1 cellular context compared by ENCODE assay signal in genomic region chrX:16930392-16930791, GRCh38.
TF ChIP-seq lines count a peak whose summit lies in the region.

No MANE protein-coding gene starts in this region.

TF ChIP-seq in K562, 482 proteins besides CTCF, POLR2A, EP300 and RAD21 (continued from another document and continues in another):
- no peak for TF ChIP-seq RNF219 (CRISPR knock-in tag; IDR thresholded peaks at IDR 0.05)
- no peak for TF ChIP-seq PTTG1 (tag; IDR thresholded peaks at IDR 0.05; ENCODE audit: low read depth)
- TF ChIP-seq RBM25 (IDR thresholded peaks at IDR 0.05; ENCODE audit: low read depth, low read length, severe bottlenecking): no peak
- TF ChIP-seq ZNF586 (CRISPR knock-in tag; conservative IDR thresholded peaks at IDR 0.05): no peak
- TF ChIP-seq, protein P1, sequence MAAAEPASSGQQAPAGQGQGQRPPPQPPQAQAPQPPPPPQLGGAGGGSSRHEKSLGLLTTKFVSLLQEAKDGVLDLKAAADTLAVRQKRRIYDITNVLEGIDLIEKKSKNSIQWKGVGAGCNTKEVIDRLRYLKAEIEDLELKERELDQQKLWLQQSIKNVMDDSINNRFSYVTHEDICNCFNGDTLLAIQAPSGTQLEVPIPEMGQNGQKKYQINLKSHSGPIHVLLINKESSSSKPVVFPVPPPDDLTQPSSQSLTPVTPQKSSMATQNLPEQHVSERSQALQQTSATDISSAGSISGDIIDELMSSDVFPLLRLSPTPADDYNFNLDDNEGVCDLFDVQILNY (CRISPR knock-in tag; IDR thresholded peaks at IDR 0.05): no peak
- TF ChIP-seq NR3C1 (CRISPR knock-in tag; IDR thresholded peaks at IDR 0.05): no peak
- TF ChIP-seq ILK (tag; IDR thresholded peaks at IDR 0.05; ENCODE audit: borderline replicate concordance, low read depth): no peak
- no peak for TF ChIP-seq KAT8 (IDR thresholded peaks at IDR 0.05; ENCODE audit: low read depth)
- no peak for TF ChIP-seq CLOCK (CRISPR knock-in tag; IDR thresholded peaks at IDR 0.05; ENCODE audit: borderline replicate concordance)
- no peak for TF ChIP-seq SMAD2 (IDR thresholded peaks at IDR 0.05; ENCODE audit: low read depth, low read length)
- no peak for TF ChIP-seq LCOR (CRISPR knock-in tag; IDR thresholded peaks at IDR 0.05)
- no peak for TF ChIP-seq RBBP5 (IDR thresholded peaks at IDR 0.05; ENCODE audit: borderline replicate concordance, insufficient read depth, low read length, poor library complexity, severe bottlenecking)
- peak; percentile 68 for TF ChIP-seq MTA2 (IDR thresholded peaks at IDR 0.05; ENCODE audit: low read depth)
- TF ChIP-seq NR1H2 (CRISPR knock-in tag; IDR thresholded peaks at IDR 0.05): no peak
- TF ChIP-seq CAMTA2 (CRISPR knock-in tag; conservative IDR thresholded peaks at IDR 0.05): no peak
- no peak for TF ChIP-seq JUNB (CRISPR knock-in tag; conservative IDR thresholded peaks at IDR 0.05)
- TF ChIP-seq, protein P2, sequence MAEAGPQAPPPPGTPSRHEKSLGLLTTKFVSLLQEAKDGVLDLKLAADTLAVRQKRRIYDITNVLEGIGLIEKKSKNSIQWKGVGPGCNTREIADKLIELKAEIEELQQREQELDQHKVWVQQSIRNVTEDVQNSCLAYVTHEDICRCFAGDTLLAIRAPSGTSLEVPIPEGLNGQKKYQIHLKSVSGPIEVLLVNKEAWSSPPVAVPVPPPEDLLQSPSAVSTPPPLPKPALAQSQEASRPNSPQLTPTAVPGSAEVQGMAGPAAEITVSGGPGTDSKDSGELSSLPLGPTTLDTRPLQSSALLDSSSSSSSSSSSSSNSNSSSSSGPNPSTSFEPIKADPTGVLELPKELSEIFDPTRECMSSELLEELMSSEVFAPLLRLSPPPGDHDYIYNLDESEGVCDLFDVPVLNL (CRISPR knock-in tag; IDR thresholded peaks at IDR 0.05; ENCODE audit: low read depth): no peak
- no peak for TF ChIP-seq GATAD2B (IDR thresholded peaks at IDR 0.05; ENCODE audit: borderline replicate concordance)
- no peak for TF ChIP-seq XRCC5 (IDR thresholded peaks at IDR 0.05; ENCODE audit: low read depth, low read length)
- TF ChIP-seq, protein P3, sequence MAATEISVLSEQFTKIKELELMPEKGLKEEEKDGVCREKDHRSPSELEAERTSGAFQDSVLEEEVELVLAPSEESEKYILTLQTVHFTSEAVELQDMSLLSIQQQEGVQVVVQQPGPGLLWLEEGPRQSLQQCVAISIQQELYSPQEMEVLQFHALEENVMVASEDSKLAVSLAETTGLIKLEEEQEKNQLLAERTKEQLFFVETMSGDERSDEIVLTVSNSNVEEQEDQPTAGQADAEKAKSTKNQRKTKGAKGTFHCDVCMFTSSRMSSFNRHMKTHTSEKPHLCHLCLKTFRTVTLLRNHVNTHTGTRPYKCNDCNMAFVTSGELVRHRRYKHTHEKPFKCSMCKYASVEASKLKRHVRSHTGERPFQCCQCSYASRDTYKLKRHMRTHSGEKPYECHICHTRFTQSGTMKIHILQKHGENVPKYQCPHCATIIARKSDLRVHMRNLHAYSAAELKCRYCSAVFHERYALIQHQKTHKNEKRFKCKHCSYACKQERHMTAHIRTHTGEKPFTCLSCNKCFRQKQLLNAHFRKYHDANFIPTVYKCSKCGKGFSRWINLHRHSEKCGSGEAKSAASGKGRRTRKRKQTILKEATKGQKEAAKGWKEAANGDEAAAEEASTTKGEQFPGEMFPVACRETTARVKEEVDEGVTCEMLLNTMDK (IDR thresholded peaks at IDR 0.05; ENCODE audit: borderline replicate concordance, insufficient read depth, low read depth, low read length, poor library complexity, severe bottlenecking): no peak
- TF ChIP-seq HDGF (IDR thresholded peaks at IDR 0.05): no peak
- TF ChIP-seq ZNF583 (CRISPR knock-in tag; IDR thresholded peaks at IDR 0.05): no peak
- TF ChIP-seq ATF1 (CRISPR knock-in tag; IDR thresholded peaks at IDR 0.05): no peak
- TF ChIP-seq ATF1 (tag; IDR thresholded peaks at IDR 0.05): no peak
- no peak for TF ChIP-seq RUNX1 (IDR thresholded peaks at IDR 0.05; ENCODE audit: low read depth)
- TF ChIP-seq, protein P4, sequence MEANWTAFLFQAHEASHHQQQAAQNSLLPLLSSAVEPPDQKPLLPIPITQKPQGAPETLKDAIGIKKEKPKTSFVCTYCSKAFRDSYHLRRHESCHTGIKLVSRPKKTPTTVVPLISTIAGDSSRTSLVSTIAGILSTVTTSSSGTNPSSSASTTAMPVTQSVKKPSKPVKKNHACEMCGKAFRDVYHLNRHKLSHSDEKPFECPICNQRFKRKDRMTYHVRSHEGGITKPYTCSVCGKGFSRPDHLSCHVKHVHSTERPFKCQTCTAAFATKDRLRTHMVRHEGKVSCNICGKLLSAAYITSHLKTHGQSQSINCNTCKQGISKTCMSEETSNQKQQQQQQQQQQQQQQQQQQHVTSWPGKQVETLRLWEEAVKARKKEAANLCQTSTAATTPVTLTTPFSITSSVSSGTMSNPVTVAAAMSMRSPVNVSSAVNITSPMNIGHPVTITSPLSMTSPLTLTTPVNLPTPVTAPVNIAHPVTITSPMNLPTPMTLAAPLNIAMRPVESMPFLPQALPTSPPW (CRISPR knock-in tag; IDR thresholded peaks at IDR 0.05): no peak
- no peak for TF ChIP-seq ZNF133 (CRISPR knock-in tag; IDR thresholded peaks at IDR 0.05)
- TF ChIP-seq CCNT2 (IDR thresholded peaks at IDR 0.05; ENCODE audit: borderline replicate concordance, extremely low read depth, insufficient read length, low read depth, low read length): peak; percentile 38
- TF ChIP-seq ZNF589 (CRISPR knock-in tag; IDR thresholded peaks at IDR 0.05; ENCODE audit: low read depth): no peak
- TF ChIP-seq KLF13 (tag; IDR thresholded peaks at IDR 0.05; ENCODE audit: borderline replicate concordance, low read depth): no peak
- TF ChIP-seq, protein P5, sequence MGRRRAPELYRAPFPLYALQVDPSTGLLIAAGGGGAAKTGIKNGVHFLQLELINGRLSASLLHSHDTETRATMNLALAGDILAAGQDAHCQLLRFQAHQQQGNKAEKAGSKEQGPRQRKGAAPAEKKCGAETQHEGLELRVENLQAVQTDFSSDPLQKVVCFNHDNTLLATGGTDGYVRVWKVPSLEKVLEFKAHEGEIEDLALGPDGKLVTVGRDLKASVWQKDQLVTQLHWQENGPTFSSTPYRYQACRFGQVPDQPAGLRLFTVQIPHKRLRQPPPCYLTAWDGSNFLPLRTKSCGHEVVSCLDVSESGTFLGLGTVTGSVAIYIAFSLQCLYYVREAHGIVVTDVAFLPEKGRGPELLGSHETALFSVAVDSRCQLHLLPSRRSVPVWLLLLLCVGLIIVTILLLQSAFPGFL (CRISPR knock-in tag; IDR thresholded peaks at IDR 0.05): no peak
- TF ChIP-seq, protein P6, sequence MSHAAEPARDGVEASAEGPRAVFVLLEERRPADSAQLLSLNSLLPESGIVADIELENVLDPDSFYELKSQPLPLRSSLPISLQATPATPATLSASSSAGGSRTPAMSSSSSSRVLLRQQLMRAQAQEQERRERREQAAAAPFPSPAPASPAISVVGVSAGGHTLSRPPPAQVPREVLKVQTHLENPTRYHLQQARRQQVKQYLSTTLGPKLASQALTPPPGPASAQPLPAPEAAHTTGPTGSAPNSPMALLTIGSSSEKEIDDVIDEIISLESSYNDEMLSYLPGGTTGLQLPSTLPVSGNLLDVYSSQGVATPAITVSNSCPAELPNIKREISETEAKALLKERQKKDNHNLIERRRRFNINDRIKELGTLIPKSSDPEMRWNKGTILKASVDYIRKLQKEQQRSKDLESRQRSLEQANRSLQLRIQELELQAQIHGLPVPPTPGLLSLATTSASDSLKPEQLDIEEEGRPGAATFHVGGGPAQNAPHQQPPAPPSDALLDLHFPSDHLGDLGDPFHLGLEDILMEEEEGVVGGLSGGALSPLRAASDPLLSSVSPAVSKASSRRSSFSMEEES (CRISPR knock-in tag; IDR thresholded peaks at IDR 0.05): no peak
- no peak for TF ChIP-seq MAFK (IDR thresholded peaks at IDR 0.05; ENCODE audit: low read length)
- TF ChIP-seq, protein P7, sequence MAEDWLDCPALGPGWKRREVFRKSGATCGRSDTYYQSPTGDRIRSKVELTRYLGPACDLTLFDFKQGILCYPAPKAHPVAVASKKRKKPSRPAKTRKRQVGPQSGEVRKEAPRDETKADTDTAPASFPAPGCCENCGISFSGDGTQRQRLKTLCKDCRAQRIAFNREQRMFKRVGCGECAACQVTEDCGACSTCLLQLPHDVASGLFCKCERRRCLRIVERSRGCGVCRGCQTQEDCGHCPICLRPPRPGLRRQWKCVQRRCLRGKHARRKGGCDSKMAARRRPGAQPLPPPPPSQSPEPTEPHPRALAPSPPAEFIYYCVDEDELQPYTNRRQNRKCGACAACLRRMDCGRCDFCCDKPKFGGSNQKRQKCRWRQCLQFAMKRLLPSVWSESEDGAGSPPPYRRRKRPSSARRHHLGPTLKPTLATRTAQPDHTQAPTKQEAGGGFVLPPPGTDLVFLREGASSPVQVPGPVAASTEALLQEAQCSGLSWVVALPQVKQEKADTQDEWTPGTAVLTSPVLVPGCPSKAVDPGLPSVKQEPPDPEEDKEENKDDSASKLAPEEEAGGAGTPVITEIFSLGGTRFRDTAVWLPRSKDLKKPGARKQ (CRISPR knock-in tag; IDR thresholded peaks at IDR 0.05): no peak
- no peak for TF ChIP-seq TBP (optimal IDR thresholded peaks at IDR 0.05; ENCODE audit: low read depth, low read length)
- no peak for TF ChIP-seq ZNF311 (CRISPR knock-in tag; IDR thresholded peaks at IDR 0.05)
- TF ChIP-seq CBFA2T2 (conservative IDR thresholded peaks at IDR 0.05): peak; percentile 72
- TF ChIP-seq CBX2 (IDR thresholded peaks at IDR 0.05; ENCODE audit: insufficient read depth, low read length, poor library complexity, severe bottlenecking): no peak
- no peak for TF ChIP-seq BHLHE40 (IDR thresholded peaks at IDR 0.05; ENCODE audit: low read length)
- TF ChIP-seq HMG20A (CRISPR knock-in tag; conservative IDR thresholded peaks at IDR 0.05): no peak
- TF ChIP-seq ZNF253 (CRISPR knock-in tag; conservative IDR thresholded peaks at IDR 0.05): no peak
- no peak for TF ChIP-seq BMI1 (IDR thresholded peaks at IDR 0.05; ENCODE audit: low read length)
- no peak for TF ChIP-seq NFE2L1 (tag; IDR thresholded peaks at IDR 0.05; ENCODE audit: borderline replicate concordance, low read depth)
- no peak for TF ChIP-seq CBX8 (IDR thresholded peaks at IDR 0.05; ENCODE audit: borderline replicate concordance, extremely low read depth, low read depth, low read length, poor library complexity, severe bottlenecking)
- TF ChIP-seq, protein P8, sequence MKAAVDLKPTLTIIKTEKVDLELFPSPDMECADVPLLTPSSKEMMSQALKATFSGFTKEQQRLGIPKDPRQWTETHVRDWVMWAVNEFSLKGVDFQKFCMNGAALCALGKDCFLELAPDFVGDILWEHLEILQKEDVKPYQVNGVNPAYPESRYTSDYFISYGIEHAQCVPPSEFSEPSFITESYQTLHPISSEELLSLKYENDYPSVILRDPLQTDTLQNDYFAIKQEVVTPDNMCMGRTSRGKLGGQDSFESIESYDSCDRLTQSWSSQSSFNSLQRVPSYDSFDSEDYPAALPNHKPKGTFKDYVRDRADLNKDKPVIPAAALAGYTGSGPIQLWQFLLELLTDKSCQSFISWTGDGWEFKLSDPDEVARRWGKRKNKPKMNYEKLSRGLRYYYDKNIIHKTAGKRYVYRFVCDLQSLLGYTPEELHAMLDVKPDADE (conservative IDR thresholded peaks at IDR 0.05; ENCODE audit: control insufficient read depth, low read depth, low read length): no peak
- TF ChIP-seq GTF2F1 (IDR thresholded peaks at IDR 0.05; ENCODE audit: low read depth, low read length): no peak
- TF ChIP-seq ZNF354B (CRISPR knock-in tag; IDR thresholded peaks at IDR 0.05): no peak
- TF ChIP-seq MEIS2 (IDR thresholded peaks at IDR 0.05; ENCODE audit: partially characterized antibody): peak; percentile 88
- TF ChIP-seq ZNF140 (CRISPR knock-in tag; IDR thresholded peaks at IDR 0.05): no peak
- peak; percentile 90 for TF ChIP-seq CEBPB (tag; IDR thresholded peaks at IDR 0.05)
- no peak for TF ChIP-seq MCM5 (IDR thresholded peaks at IDR 0.05; ENCODE audit: low read depth)
- TF ChIP-seq ZNF507 (tag; conservative IDR thresholded peaks at IDR 0.05): no peak
- peak; percentile 28; the same call in 1 of the 2 replicates for TF ChIP-seq LEF1 (IDR thresholded peaks at IDR 0.05)
- no peak for TF ChIP-seq FIP1L1 (IDR thresholded peaks at IDR 0.05; ENCODE audit: low read depth, low read length, poor library complexity, severe bottlenecking)
